In the genomic region with DNA sequence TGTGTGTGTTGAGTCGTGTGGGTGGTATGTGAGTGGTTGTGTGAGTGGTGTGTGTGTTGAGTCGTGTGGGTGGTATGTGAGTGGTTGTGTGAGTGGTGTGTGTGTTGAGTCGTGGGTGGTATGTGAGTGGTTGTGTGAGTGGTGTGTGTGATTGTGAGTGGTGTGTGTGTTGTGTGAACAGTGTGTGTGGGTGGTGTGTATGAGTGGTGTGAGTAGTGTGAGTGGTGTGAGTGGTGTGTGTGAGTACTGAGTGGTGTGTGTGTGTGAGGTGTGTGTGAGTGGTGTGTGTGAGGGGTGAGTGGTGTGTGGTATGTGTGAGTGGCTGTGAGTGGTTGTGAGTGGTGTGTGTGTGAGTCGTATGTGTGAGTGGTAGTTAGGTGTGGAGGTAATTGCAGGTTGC, we compare ENCODE assay signal across 11 cellular contexts. TPM values are rescaled to one million over a fixed set of nuclear protein-coding genes. Genes with fewer than 3 reads are reported as not detected.
DNase-seq lines count a peak whose midpoint lies in the region; ATAC-seq, FAIRE-seq and TF ChIP-seq lines count a peak whose summit lies in the region.
"Not testable (repeated sequence)": the region's sequence is repeated elsewhere in the genome, so short reads cannot be mapped to it uniquely, and the experiment has no call there.
"Had no signal": no experiment of that assay in that cellular context is flagged by ENCODE, and none has a peak within 500 bp of the region (broad histone marks: within the 10 kb centered on the region; RNA-seq: fewer than 3 reads in every experiment).

No MANE protein-coding gene starts in this region.

- H3K79me1 ChIP-seq in neuronal stem cell (ENCODE audit: low read depth, low read length), result not testable (repeated sequence)

- H4K8ac ChIP-seq in neuronal stem cell (ENCODE audit: low read depth, low read length), result not testable (repeated sequence)

- TF ChIP-seq EP300 in K562 (IDR thresholded peaks at IDR 0.05; ENCODE audit: low read length); HepG2 (IDR thresholded peaks at IDR 0.05; ENCODE audit: low read depth in 2 of 2, low read length in 2 of 2); HepG2 (CRISPR knock-in tag; IDR thresholded peaks at IDR 0.05; ENCODE audit: borderline replicate concordance): not testable (repeated sequence)

- H3K27ac ChIP-seq in K562 (ENCODE audit: extremely low read depth, low read depth, low read length); HepG2 (ENCODE audit: extremely low read length, insufficient read depth, low read length); neuronal stem cell (replicated peaks; ENCODE audit: low read length); spleen; aorta (ENCODE audit: low read depth in 1 of 2, low read length in 2 of 2): not testable (repeated sequence)

- not testable (repeated sequence) for H3K9me3 ChIP-seq in K562 (replicated peaks; ENCODE audit: control insufficient read depth, insufficient read depth, low read depth, low read length); HepG2 (ENCODE audit: low read length); neuronal stem cell (replicated peaks in 1 of 2; ENCODE audit: control insufficient read depth in 2 of 2, insufficient read depth in 1 of 2, low read depth in 1 of 2, low read length in 2 of 2); spleen; aorta (ENCODE audit: control insufficient read depth, low read length)

- peak; percentile 5 for DNase-seq in H4 (ENCODE audit: low spot score)
- peak; percentile 1 for DNase-seq in RKO (ENCODE audit: low spot score)
- peak in 1 of 4 experiments; percentile 0 for DNase-seq in K562 (ENCODE audit: extremely low read depth in 1 of 4, low spot score in 3 of 4)
- peak; percentile 1 for DNase-seq in fibroblast of mammary gland (ENCODE audit: low read depth)
- DNase-seq in HepG2 (ENCODE audit: low spot score); neuronal stem cell (ENCODE audit: low spot score); aorta: not testable (repeated sequence)
- DNase-seq in spleen, result peak; percentile 19

- not testable (repeated sequence) for TF ChIP-seq POLR2A in K562 (conservative IDR thresholded peaks at IDR 0.05); HepG2 (IDR thresholded peaks at IDR 0.05; ENCODE audit: insufficient read depth in 1 of 2, low read depth in 2 of 2, low read length in 2 of 2); spleen (IDR thresholded peaks at IDR 0.05)

- not testable (repeated sequence) for H3K79me2 ChIP-seq in K562 (ENCODE audit: control insufficient read depth, insufficient read depth, low read length); HepG2 (ENCODE audit: insufficient read depth, low read length)

- H2BK15ac ChIP-seq in neuronal stem cell (ENCODE audit: low read length), result not testable (repeated sequence)

- POLR2A ChIA-PET in K562 (lab: Yijun Ruan, JAX); HepG2 (lab: Yijun Ruan, JAX): not testable (repeated sequence)

- not testable (repeated sequence) for ATAC-seq in K562
- peak; percentile 31; the same call in 1 of the 3 replicates for ATAC-seq in HepG2
- peak; percentile 70 for ATAC-seq in aorta (ENCODE audit: low FRiP score)

- H4K20me1 ChIP-seq in K562 (replicated peaks; ENCODE audit: control insufficient read depth, insufficient read depth, low read length); HepG2 (ENCODE audit: insufficient read depth, low read length): not testable (repeated sequence)

- H3K18ac ChIP-seq in neuronal stem cell (ENCODE audit: low read length), result not testable (repeated sequence)

- not testable (repeated sequence) for TF ChIP-seq CTCF in K562 (IDR thresholded peaks at IDR 0.05 in 2 of 3, conservative IDR thresholded peaks at IDR 0.05 in 1 of 3; ENCODE audit: insufficient read depth in 2 of 3, low read depth in 1 of 3, low read length in 3 of 3); fibroblast of mammary gland (conservative IDR thresholded peaks at IDR 0.05; ENCODE audit: control insufficient read depth, insufficient read depth, low read depth, low read length); HepG2 (CRISPR knock-in tag; IDR thresholded peaks at IDR 0.05); spleen (IDR thresholded peaks at IDR 0.05 in 8 of 11, conservative IDR thresholded peaks at IDR 0.05 in 3 of 11)

- not testable (repeated sequence) for H3K9ac ChIP-seq in K562 (ENCODE audit: insufficient read depth in 1 of 2, low read depth in 2 of 2, low read length in 2 of 2); HepG2 (ENCODE audit: insufficient read depth, low read depth, low read length)
- peak overlapping the region; percentile 46 for H3K9ac ChIP-seq in neuronal stem cell (ENCODE audit: low read depth, low read length, poor library complexity)

- H3K4me1 ChIP-seq in K562 (replicated peaks in 1 of 2; ENCODE audit: control insufficient read depth in 2 of 2, insufficient read depth in 2 of 2, low read length in 2 of 2); HepG2 (ENCODE audit: insufficient read depth, low read length); neuronal stem cell (ENCODE audit: control insufficient read depth in 2 of 2, insufficient read depth in 1 of 2, low read depth in 1 of 2, low read length in 2 of 2); spleen; aorta (ENCODE audit: control insufficient read depth in 1 of 2, insufficient read depth in 2 of 2, low read length in 2 of 2): not testable (repeated sequence)

- H3K27me3 ChIP-seq in K562 (ENCODE audit: control insufficient read depth in 2 of 2, insufficient read depth in 2 of 2, low read length in 2 of 2); HepG2 (ENCODE audit: control insufficient read depth in 1 of 2, insufficient read depth in 2 of 2, low read length in 2 of 2); neuronal stem cell (ENCODE audit: control insufficient read depth in 3 of 3, insufficient read depth in 3 of 3, low read depth in 1 of 3, low read length in 3 of 3); spleen (replicated peaks in 1 of 7); aorta (ENCODE audit: control insufficient read depth in 1 of 2, insufficient read depth in 2 of 2, low read length in 1 of 2): not testable (repeated sequence)

- H4K91ac ChIP-seq in neuronal stem cell (ENCODE audit: low read depth, low read length, poor library complexity), result not testable (repeated sequence)

- not testable (repeated sequence) for H2AK5ac ChIP-seq in neuronal stem cell (ENCODE audit: low read depth, low read length)

- not testable (repeated sequence) for TF ChIP-seq RAD21 in K562 (CRISPR knock-in tag; conservative IDR thresholded peaks at IDR 0.05 in 1 of 2, IDR thresholded peaks at IDR 0.05 in 1 of 2); HepG2 (CRISPR knock-in tag; IDR thresholded peaks at IDR 0.05)

- not testable (repeated sequence) for H2BK120ac ChIP-seq in neuronal stem cell (ENCODE audit: low read depth, low read length)

- 0% methylated on average over 2 of the region's 4 CpGs for WGBS in K562 (ENCODE audit: insufficient coverage, low coverage, missing lambda C conversion rate)
- WGBS in HepG2 (ENCODE audit: low lambda C conversion rate), result 52% methylated on average over 4 of the region's 4 CpGs
- WGBS in neuronal stem cell (ENCODE audit: extremely low coverage in 2 of 2, insufficient read length in 2 of 2, insufficient replicate concordance in 1 of 2), 2 donors, result 72% methylated on average over 1 of the region's 4 CpGs; no CpG with 5 or more reads in 1 of the 2 donors
- 11 to 78% (median 44%) methylated on average over 2 to 4 of the region's 4 CpGs for WGBS in spleen, 5 donors
- WGBS in aorta, 2 donors, result 19 to 42% methylated on average over 2 to 3 of the region's 4 CpGs

- not testable (repeated sequence) for H3K36me3 ChIP-seq in K562 (ENCODE audit: control insufficient read depth, insufficient read depth, low read length); HepG2 (replicated peaks in 1 of 2; ENCODE audit: control insufficient read depth in 1 of 2, insufficient read depth in 2 of 2, low read length in 2 of 2); neuronal stem cell (replicated peaks in 1 of 2; ENCODE audit: control insufficient read depth in 2 of 2, insufficient read depth in 2 of 2, low read length in 2 of 2); spleen; aorta (ENCODE audit: control insufficient read depth in 1 of 2, insufficient read depth in 2 of 2, low read length in 1 of 2)

- H3K4me3 ChIP-seq in K562; fibroblast of mammary gland (ENCODE audit: control insufficient read depth, low read depth, low read length); HepG2 (replicated peaks in 1 of 3; ENCODE audit: insufficient read depth in 1 of 3, low read depth in 2 of 3, low read length in 3 of 3); spleen; aorta (ENCODE audit: low read length in 2 of 2): not testable (repeated sequence)
- H3K4me3 ChIP-seq in neuronal stem cell (ENCODE audit: low read length in 2 of 2), result peak overlapping the region in 1 of 2 donors; percentile 74

- in situ Hi-C loops in K562 (cut with MboI), result loop anchor here (5.0 kb wide), 1 partner anchor 1776 kb away; no protein-coding TSS in a partner anchor
- in situ Hi-C loops in HepG2 (cut with HindIII; ENCODE audit: extremely low pct_ligation_motif_present, low pct_unique_long_range_greater_than_20kb), result not testable (repeated sequence)

- not testable (repeated sequence) for H2AFZ ChIP-seq in K562 (ENCODE audit: low read depth, low read length); HepG2 (ENCODE audit: low read length); neuronal stem cell (ENCODE audit: low read length)

- H3K4me2 ChIP-seq in K562 (ENCODE audit: insufficient read depth, low read length); HepG2 (ENCODE audit: low read depth, low read length); neuronal stem cell (ENCODE audit: insufficient read depth, low read length, poor library complexity, severe bottlenecking): not testable (repeated sequence)

- H2BK5ac ChIP-seq in neuronal stem cell (ENCODE audit: low read length), result not testable (repeated sequence)

- CTCF ChIA-PET in K562 (lab: Yijun Ruan, JAX; ENCODE audit: low intra/inter-chr PET ratio); HepG2 (lab: Yijun Ruan, JAX; ENCODE audit: low intra/inter-chr PET ratio, low total read pairs): not testable (repeated sequence)

- not testable (repeated sequence) for H3K9me1 ChIP-seq in K562 (ENCODE audit: control insufficient read depth, insufficient read depth, low read length)

- not testable (repeated sequence) for H3K23ac ChIP-seq in neuronal stem cell (ENCODE audit: low read depth, low read length, poor library complexity)

- peak; percentile 26 for FAIRE-seq in K562 (lab: Jason Lieb, UNC)
- not testable (repeated sequence) for FAIRE-seq in HepG2 (lab: Jason Lieb, UNC)

- not testable (repeated sequence) for H2BK12ac ChIP-seq in neuronal stem cell (ENCODE audit: low read length)

- not testable (repeated sequence) for BruUV-seq in K562 (replicated peaks; lab: Mats Ljungman, UMichigan); HepG2 (replicated peaks; lab: Mats Ljungman, UMichigan)

- H3K14ac ChIP-seq in neuronal stem cell (ENCODE audit: low read length), result peak overlapping the region; percentile 9

- intact Hi-C loops in K562 (cut with micrococcal nuclease); HepG2 (cut with micrococcal nuclease; ENCODE audit: unreplicated experiment); spleen (cut with DNase I; ENCODE audit: low total_unique reads); aorta (cut with DNase I): not testable (repeated sequence)

- H3K4ac ChIP-seq in neuronal stem cell (ENCODE audit: low read length), result not testable (repeated sequence)

RNA-seq across cellular contexts. Expression of a gene that starts 17.5 kb away (rescaled TPM):
- 0.90 and 1.2 TPM in 2 replicates for total RNA-seq in H4 (2014; rRNA removed; shearing (Covaris generic))
- total RNA-seq in K562 (2011; cell fraction: chromatin; rRNA removed; ENCODE audit: low replicate concordance), result not detected in 2 replicates
- total RNA-seq in K562 (2011; cell fraction: nucleolus; rRNA removed), result not detected in 2 replicates
- not detected in 2 replicates for total RNA-seq in K562 (2011; cell fraction: nucleoplasm; rRNA removed)
- total RNA-seq in K562 (2014; rRNA removed) (not detected in 2 replicates), K562 (2014; rRNA removed; fragmentation: Illumina TruSeq; extraction: Trizol) (not detected in 2 replicates), K562 (2015; rRNA removed; fragmentation: Illumina TruSeq; extraction: Trizol) (not detected in 2 replicates), K562 (2021) (not detected in 2 replicates), HepG2 (2016; rRNA removed; fragmentation: Illumina TruSeq; extraction: Trizol) (1.1 and 1.2 TPM in 2 replicates), spleen (10 to 100 TPM in 2 of 7 donors, 1 to 10 TPM in 5; 1.3 to 13.3 (median 2.8) TPM), aorta (10 to 100 TPM; 11.9 to 13.2 TPM)
- polyA plus RNA-seq in K562 (2011; rRNA removed) (not detected in 2 replicates), K562 (2014; fragmentation: Illumina TruSeq; extraction: Trizol) (not detected in 2 replicates), K562 (2014; fragmentation: Nextera tagmentation; extraction: Ambion mirVana) (not detected), K562 (2014; rRNA removed) (0.93 TPM in 1 of 2 replicates, not detected in the other), HepG2 (2011; rRNA removed) (1.7 and 2.7 TPM in 2 replicates), spleen (under 1 TPM; 0.22 to 0.91 (median 0.52) TPM), aorta (1 to 10 TPM; 3.1 to 5.3 TPM)
- polyA plus RNA-seq in K562 (2011; cell fraction: cytosol; rRNA removed), result not detected in 2 replicates
- not detected in 2 replicates for polyA plus RNA-seq in K562 (2011; cell fraction: nucleus; rRNA removed)
- polyA plus RNA-seq in K562 (2012), result 0.04 TPM in 1 of 2 replicates, not detected in the other
- polyA minus RNA-seq in K562 (2011; rRNA and poly(A)+ RNA removed), result 0.67 TPM in 1 of 2 replicates, not detected in the other
- not detected in 2 replicates for polyA minus RNA-seq in K562 (2011; cell fraction: cytosol; rRNA and poly(A)+ RNA removed)
- polyA minus RNA-seq in K562 (2011; cell fraction: nucleus; rRNA and poly(A)+ RNA removed), result 0.67 and 1.2 TPM in 2 replicates
- total RNA-seq in HepG2 (2016; cell fraction: cytosol; rRNA removed; fragmentation: Illumina TruSeq; extraction: Trizol; ENCODE audit: low read depth), result 0.10 and 0.18 TPM in 2 replicates
- total RNA-seq in HepG2 (2016; cell fraction: insoluble cytoplasmic fraction; rRNA removed; fragmentation: Illumina TruSeq; extraction: Trizol), result 0.71 and 1.1 TPM in 2 replicates
- 0.69 and 0.96 TPM in 2 replicates for total RNA-seq in HepG2 (2016; cell fraction: membrane; rRNA removed; fragmentation: Illumina TruSeq; extraction: Trizol)
- 1.3 and 2.4 TPM in 2 replicates for total RNA-seq in HepG2 (2016; cell fraction: nucleus; rRNA removed; fragmentation: Illumina TruSeq; extraction: Trizol)
- 1.1 and 1.9 TPM in 2 replicates for polyA plus RNA-seq in HepG2 (2011; cell fraction: cytosol; rRNA removed)
- 1.2 and 1.6 TPM in 2 replicates for polyA plus RNA-seq in HepG2 (2011; cell fraction: nucleus; rRNA removed)
- 0.87 and 1.0 TPM in 2 replicates for polyA plus RNA-seq in HepG2 (2012)
- polyA plus RNA-seq in HepG2 (2016; cell fraction: cytosol; fragmentation: Illumina TruSeq; extraction: Trizol; ENCODE audit: low read depth), result 0.37 and 0.75 TPM in 2 replicates
- polyA plus RNA-seq in HepG2 (2016; cell fraction: insoluble cytoplasmic fraction; fragmentation: Illumina TruSeq; extraction: Trizol; ENCODE audit: low read depth), result 0.91 and 1.3 TPM in 2 replicates
- polyA plus RNA-seq in HepG2 (2016; cell fraction: membrane; fragmentation: Illumina TruSeq; extraction: Trizol; ENCODE audit: low read depth), result 0.71 and 1.0 TPM in 2 replicates
- 1.5 and 2.3 TPM in 2 replicates for polyA plus RNA-seq in HepG2 (2016; cell fraction: nucleus; fragmentation: Illumina TruSeq; extraction: Trizol; ENCODE audit: insufficient read depth, low read depth)
- polyA minus RNA-seq in HepG2 (2011; rRNA and poly(A)+ RNA removed; ENCODE audit: low replicate concordance), result 2.4 and 2.9 TPM in 2 replicates
- 1.3 and 1.6 TPM in 2 replicates for polyA minus RNA-seq in HepG2 (2011; cell fraction: cytosol; rRNA and poly(A)+ RNA removed)
- polyA minus RNA-seq in HepG2 (2011; cell fraction: nucleus; rRNA and poly(A)+ RNA removed), result 4.4 and 8.0 TPM in 2 replicates
- polyA plus RNA-seq in neuronal stem cell (2013, experiment 1 of 2), result 0.35 TPM
- polyA plus RNA-seq in neuronal stem cell (2013, experiment 2 of 2), result 0.36 TPM
- total RNA-seq: A172 had no signal
- polyA plus RNA-seq: BJ; CD4-positive, alpha-beta memory T cell had no signal

RNA-seq across cellular contexts. Expression of a gene that starts 38.2 kb away (rescaled TPM):
- 0.23 TPM in 1 of 2 replicates, not detected in the other for total RNA-seq in H4 (2014; rRNA removed; shearing (Covaris generic))
- total RNA-seq in K562 (2011; cell fraction: chromatin; rRNA removed; ENCODE audit: low replicate concordance), result 0.62 and 0.67 TPM in 2 replicates
- total RNA-seq in K562 (2011; cell fraction: nucleolus; rRNA removed), result 0.17 and 0.39 TPM in 2 replicates
- total RNA-seq in K562 (2011; cell fraction: nucleoplasm; rRNA removed), result 0.29 and 0.69 TPM in 2 replicates
- total RNA-seq in K562 (2014; rRNA removed) (0.04 TPM in 1 of 2 replicates, not detected in the other), K562 (2014; rRNA removed; fragmentation: Illumina TruSeq; extraction: Trizol) (0.10 TPM in 1 of 2 replicates, not detected in the other), K562 (2015; rRNA removed; fragmentation: Illumina TruSeq; extraction: Trizol) (0.07 TPM in 1 of 2 replicates, not detected in the other), K562 (2021) (0.04 and 0.11 TPM in 2 replicates), HepG2 (2016; rRNA removed; fragmentation: Illumina TruSeq; extraction: Trizol) (0.09 TPM in 1 of 2 replicates, not detected in the other), spleen (1 to 10 TPM; 3.3 to 8.9 (median 6.4) TPM), aorta (10 to 100 TPM in 1 of 2 donors, 1 to 10 TPM in 1; 6.4 to 16.0 TPM)
- polyA plus RNA-seq in K562 (2011; rRNA removed) (0.05 TPM in 1 of 2 replicates, not detected in the other), K562 (2014; fragmentation: Illumina TruSeq; extraction: Trizol) (0.12 TPM in 1 of 2 replicates, not detected in the other), K562 (2014; fragmentation: Nextera tagmentation; extraction: Ambion mirVana) (under 1 TPM in 1 of 2 experiments, not detected in 1; 0.01 TPM), K562 (2014; rRNA removed) (0.04 and 0.36 TPM in 2 replicates), HepG2 (2011; rRNA removed) (0.08 and 0.12 TPM in 2 replicates), spleen (1 to 10 TPM in 1 of 3 donors, under 1 TPM in 2; 0.21 to 1.2 (median 0.57) TPM), aorta (1 to 10 TPM; 2.1 to 6.8 TPM)
- polyA plus RNA-seq in K562 (2011; cell fraction: cytosol; rRNA removed), result not detected in 2 replicates
- 0.23 and 0.38 TPM in 2 replicates for polyA plus RNA-seq in K562 (2011; cell fraction: nucleus; rRNA removed)
- 0.09 and 0.50 TPM in 2 replicates for polyA plus RNA-seq in K562 (2012)
- 0.21 TPM in 1 of 2 replicates, not detected in the other for polyA minus RNA-seq in K562 (2011; rRNA and poly(A)+ RNA removed)
- polyA minus RNA-seq in K562 (2011; cell fraction: cytosol; rRNA and poly(A)+ RNA removed), result not detected in 2 replicates
- polyA minus RNA-seq in K562 (2011; cell fraction: nucleus; rRNA and poly(A)+ RNA removed), result not detected in 2 replicates
- not detected in 2 replicates for total RNA-seq in HepG2 (2016; cell fraction: cytosol; rRNA removed; fragmentation: Illumina TruSeq; extraction: Trizol; ENCODE audit: low read depth)
- not detected in 2 replicates for total RNA-seq in HepG2 (2016; cell fraction: insoluble cytoplasmic fraction; rRNA removed; fragmentation: Illumina TruSeq; extraction: Trizol)
- 0.12 TPM in 1 of 2 replicates, not detected in the other for total RNA-seq in HepG2 (2016; cell fraction: membrane; rRNA removed; fragmentation: Illumina TruSeq; extraction: Trizol)
- not detected in 2 replicates for total RNA-seq in HepG2 (2016; cell fraction: nucleus; rRNA removed; fragmentation: Illumina TruSeq; extraction: Trizol)
- 0.03 TPM in 1 of 2 replicates, not detected in the other for polyA plus RNA-seq in HepG2 (2011; cell fraction: cytosol; rRNA removed)
- polyA plus RNA-seq in HepG2 (2011; cell fraction: nucleus; rRNA removed), result 1.0 and 1.4 TPM in 2 replicates
- 0.29 and 0.86 TPM in 2 replicates for polyA plus RNA-seq in HepG2 (2012)
- not detected in 2 replicates for polyA plus RNA-seq in HepG2 (2016; cell fraction: cytosol; fragmentation: Illumina TruSeq; extraction: Trizol; ENCODE audit: low read depth)
- polyA plus RNA-seq in HepG2 (2016; cell fraction: insoluble cytoplasmic fraction; fragmentation: Illumina TruSeq; extraction: Trizol; ENCODE audit: low read depth), result not detected in 2 replicates
- not detected in 2 replicates for polyA plus RNA-seq in HepG2 (2016; cell fraction: membrane; fragmentation: Illumina TruSeq; extraction: Trizol; ENCODE audit: low read depth)
- polyA plus RNA-seq in HepG2 (2016; cell fraction: nucleus; fragmentation: Illumina TruSeq; extraction: Trizol; ENCODE audit: insufficient read depth, low read depth), result 0.29 TPM in 1 of 2 replicates, not detected in the other
- polyA minus RNA-seq in HepG2 (2011; rRNA and poly(A)+ RNA removed; ENCODE audit: low replicate concordance), result 0.06 and 0.65 TPM in 2 replicates
- polyA minus RNA-seq in HepG2 (2011; cell fraction: cytosol; rRNA and poly(A)+ RNA removed), result not detected in 2 replicates
- 0.64 and 1.2 TPM in 2 replicates for polyA minus RNA-seq in HepG2 (2011; cell fraction: nucleus; rRNA and poly(A)+ RNA removed)
- polyA plus RNA-seq in neuronal stem cell (2013, experiment 1 of 2), result 0.17 TPM
- polyA plus RNA-seq in neuronal stem cell (2013, experiment 2 of 2), result 0.12 TPM
